In the genomic region with DNA sequence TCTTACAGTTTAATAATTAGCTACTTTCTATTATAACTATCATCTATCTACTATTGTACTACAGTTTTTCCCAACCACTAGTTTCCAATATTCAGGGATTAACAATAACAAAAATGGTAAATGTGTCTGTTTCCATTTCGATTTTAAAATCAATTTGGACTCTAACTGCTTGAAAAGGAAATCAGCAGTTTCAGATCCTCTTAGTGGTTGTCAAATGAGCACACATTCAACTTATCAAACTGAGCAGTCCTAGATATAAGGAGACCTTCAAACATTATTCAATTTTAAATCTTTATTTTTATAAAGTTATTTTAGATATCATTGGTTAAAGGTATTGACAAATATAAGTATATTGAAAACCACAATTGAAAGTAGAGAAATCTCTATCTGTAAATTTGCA, we compare ENCODE assay signal across 1 cellular context.
TF ChIP-seq lines count a peak whose summit lies in the region.

No MANE protein-coding gene starts in this region.

TF ChIP-seq in HepG2, 621 proteins besides CTCF, POLR2A, EP300 and RAD21 (continued from another document):
- TF ChIP-seq, protein P1, sequence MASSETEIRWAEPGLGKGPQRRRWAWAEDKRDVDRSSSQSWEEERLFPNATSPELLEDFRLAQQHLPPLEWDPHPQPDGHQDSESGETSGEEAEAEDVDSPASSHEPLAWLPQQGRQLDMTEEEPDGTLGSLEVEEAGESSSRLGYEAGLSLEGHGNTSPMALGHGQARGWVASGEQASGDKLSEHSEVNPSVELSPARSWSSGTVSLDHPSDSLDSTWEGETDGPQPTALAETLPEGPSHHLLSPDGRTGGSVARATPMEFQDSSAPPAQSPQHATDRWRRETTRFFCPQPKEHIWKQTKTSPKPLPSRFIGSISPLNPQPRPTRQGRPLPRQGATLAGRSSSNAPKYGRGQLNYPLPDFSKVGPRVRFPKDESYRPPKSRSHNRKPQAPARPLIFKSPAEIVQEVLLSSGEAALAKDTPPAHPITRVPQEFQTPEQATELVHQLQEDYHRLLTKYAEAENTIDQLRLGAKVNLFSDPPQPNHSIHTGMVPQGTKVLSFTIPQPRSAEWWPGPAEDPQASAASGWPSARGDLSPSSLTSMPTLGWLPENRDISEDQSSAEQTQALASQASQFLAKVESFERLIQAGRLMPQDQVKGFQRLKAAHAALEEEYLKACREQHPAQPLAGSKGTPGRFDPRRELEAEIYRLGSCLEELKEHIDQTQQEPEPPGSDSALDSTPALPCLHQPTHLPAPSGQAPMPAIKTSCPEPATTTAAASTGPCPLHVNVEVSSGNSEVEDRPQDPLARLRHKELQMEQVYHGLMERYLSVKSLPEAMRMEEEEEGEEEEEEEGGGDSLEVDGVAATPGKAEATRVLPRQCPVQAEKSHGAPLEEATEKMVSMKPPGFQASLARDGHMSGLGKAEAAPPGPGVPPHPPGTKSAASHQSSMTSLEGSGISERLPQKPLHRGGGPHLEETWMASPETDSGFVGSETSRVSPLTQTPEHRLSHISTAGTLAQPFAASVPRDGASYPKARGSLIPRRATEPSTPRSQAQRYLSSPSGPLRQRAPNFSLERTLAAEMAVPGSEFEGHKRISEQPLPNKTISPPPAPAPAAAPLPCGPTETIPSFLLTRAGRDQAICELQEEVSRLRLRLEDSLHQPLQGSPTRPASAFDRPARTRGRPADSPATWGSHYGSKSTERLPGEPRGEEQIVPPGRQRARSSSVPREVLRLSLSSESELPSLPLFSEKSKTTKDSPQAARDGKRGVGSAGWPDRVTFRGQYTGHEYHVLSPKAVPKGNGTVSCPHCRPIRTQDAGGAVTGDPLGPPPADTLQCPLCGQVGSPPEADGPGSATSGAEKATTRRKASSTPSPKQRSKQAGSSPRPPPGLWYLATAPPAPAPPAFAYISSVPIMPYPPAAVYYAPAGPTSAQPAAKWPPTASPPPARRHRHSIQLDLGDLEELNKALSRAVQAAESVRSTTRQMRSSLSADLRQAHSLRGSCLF (CRISPR knock-in tag; IDR thresholded peaks at IDR 0.05; ENCODE audit: borderline replicate concordance) = no peak
- no peak for TF ChIP-seq CREB1 (IDR thresholded peaks at IDR 0.05)
- no peak for TF ChIP-seq CREB1 (CRISPR knock-in tag; IDR thresholded peaks at IDR 0.05)
